ENCODE assay signal across 1 cellular context in genomic region chr11:76379811-76380160, GRCh38.
TF ChIP-seq lines count a peak whose summit lies in the region.

No MANE protein-coding gene starts in this region.

TF ChIP-seq in GM23338, 12 proteins besides CTCF, POLR2A, EP300 and RAD21 (continued from another document):
- TF ChIP-seq, protein P1, sequence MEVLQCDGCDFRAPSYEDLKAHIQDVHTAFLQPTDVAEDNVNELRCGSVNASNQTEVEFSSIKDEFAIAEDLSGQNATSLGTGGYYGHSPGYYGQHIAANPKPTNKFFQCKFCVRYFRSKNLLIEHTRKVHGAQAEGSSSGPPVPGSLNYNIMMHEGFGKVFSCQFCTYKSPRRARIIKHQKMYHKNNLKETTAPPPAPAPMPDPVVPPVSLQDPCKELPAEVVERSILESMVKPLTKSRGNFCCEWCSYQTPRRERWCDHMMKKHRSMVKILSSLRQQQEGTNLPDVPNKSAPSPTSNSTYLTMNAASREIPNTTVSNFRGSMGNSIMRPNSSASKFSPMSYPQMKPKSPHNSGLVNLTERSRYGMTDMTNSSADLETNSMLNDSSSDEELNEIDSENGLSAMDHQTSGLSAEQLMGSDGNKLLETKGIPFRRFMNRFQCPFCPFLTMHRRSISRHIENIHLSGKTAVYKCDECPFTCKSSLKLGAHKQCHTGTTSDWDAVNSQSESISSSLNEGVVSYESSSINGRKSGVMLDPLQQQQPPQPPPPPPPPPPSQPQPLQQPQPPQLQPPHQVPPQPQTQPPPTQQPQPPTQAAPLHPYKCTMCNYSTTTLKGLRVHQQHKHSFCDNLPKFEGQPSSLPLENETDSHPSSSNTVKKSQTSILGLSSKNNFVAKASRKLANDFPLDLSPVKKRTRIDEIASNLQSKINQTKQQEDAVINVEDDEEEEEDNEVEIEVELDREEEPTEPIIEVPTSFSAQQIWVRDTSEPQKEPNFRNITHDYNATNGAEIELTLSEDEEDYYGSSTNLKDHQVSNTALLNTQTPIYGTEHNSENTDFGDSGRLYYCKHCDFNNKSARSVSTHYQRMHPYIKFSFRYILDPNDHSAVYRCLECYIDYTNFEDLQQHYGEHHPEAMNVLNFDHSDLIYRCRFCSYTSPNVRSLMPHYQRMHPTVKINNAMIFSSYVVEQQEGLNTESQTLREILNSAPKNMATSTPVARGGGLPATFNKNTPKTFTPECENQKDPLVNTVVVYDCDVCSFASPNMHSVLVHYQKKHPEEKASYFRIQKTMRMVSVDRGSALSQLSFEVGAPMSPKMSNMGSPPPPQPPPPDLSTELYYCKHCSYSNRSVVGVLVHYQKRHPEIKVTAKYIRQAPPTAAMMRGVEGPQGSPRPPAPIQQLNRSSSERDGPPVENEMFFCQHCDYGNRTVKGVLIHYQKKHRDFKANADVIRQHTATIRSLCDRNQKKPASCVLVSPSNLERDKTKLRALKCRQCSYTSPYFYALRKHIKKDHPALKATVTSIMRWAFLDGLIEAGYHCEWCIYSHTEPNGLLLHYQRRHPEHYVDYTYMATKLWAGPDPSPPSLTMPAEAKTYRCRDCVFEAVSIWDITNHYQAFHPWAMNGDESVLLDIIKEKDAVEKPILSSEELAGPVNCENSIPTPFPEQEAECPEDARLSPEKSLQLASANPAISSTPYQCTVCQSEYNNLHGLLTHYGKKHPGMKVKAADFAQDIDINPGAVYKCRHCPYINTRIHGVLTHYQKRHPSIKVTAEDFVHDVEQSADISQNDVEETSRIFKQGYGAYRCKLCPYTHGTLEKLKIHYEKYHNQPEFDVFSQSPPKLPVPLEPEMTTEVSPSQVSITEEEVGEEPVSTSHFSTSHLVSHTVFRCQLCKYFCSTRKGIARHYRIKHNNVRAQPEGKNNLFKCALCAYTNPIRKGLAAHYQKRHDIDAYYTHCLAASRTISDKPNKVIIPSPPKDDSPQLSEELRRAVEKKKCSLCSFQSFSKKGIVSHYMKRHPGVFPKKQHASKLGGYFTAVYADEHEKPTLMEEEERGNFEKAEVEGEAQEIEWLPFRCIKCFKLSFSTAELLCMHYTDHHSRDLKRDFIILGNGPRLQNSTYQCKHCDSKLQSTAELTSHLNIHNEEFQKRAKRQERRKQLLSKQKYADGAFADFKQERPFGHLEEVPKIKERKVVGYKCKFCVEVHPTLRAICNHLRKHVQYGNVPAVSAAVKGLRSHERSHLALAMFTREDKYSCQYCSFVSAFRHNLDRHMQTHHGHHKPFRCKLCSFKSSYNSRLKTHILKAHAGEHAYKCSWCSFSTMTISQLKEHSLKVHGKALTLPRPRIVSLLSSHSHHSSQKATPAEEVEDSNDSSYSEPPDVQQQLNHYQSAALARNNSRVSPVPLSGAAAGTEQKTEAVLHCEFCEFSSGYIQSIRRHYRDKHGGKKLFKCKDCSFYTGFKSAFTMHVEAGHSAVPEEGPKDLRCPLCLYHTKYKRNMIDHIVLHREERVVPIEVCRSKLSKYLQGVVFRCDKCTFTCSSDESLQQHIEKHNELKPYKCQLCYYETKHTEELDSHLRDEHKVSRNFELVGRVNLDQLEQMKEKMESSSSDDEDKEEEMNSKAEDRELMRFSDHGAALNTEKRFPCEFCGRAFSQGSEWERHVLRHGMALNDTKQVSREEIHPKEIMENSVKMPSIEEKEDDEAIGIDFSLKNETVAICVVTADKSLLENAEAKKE (CRISPR knock-in tag; IDR thresholded peaks at IDR 0.05), result no peak
- no peak for TF ChIP-seq REST (IDR thresholded peaks at IDR 0.05; ENCODE audit: unreplicated experiment)
- no peak for TF ChIP-seq ZNF114 (CRISPR knock-in tag; IDR thresholded peaks at IDR 0.05)
- no peak for TF ChIP-seq NANOG (IDR thresholded peaks at IDR 0.05; ENCODE audit: borderline replicate concordance)
- no peak for TF ChIP-seq EZH2phosphoT487 (IDR thresholded peaks at IDR 0.05; ENCODE audit: unreplicated experiment)
- TF ChIP-seq ETS1 (IDR thresholded peaks at IDR 0.05), result no peak
- no peak for TF ChIP-seq EZH2 (IDR thresholded peaks at IDR 0.05; ENCODE audit: low read depth, unreplicated experiment)
- TF ChIP-seq CREB1 (CRISPR knock-in tag; IDR thresholded peaks at IDR 0.05; ENCODE audit: low read depth), result no peak
- no peak for TF ChIP-seq JUNB (IDR thresholded peaks at IDR 0.05; ENCODE audit: unreplicated experiment)
TF ChIP-seq in GM23338: peak in this region for 0.
